In genomic region chr12:21501258-21502163, GRCh38 we compare ENCODE assay signal across 1 cellular context.
A peak's percentile ranks its signal among the peaks of the same experiment; 100 is the strongest.
TF ChIP-seq lines count a peak whose summit lies in the region.

TSS of gene GOLT1B (plus strand) at chr12:21501789. CDS start at chr12:21501924, 135 bp downstream.
TSS of gene RECQL (minus strand) at chr12:21501635. CDS start at chr12:21499570, 2,065 bp downstream.

TF ChIP-seq in H1, 55 proteins besides CTCF, POLR2A, EP300 and RAD21 (continued from another document):
- TF ChIP-seq SAP30 (IDR thresholded peaks at IDR 0.05; ENCODE audit: insufficient read depth, insufficient replicate concordance, low read length) (peak; percentile 64), FOSL1 (IDR thresholded peaks at IDR 0.05; ENCODE audit: insufficient read depth, low read depth, low read length) (no peak), SP1 (IDR thresholded peaks at IDR 0.05; ENCODE audit: low read depth, low read length) (peak; percentile 98), GTF2F1 (IDR thresholded peaks at IDR 0.05; ENCODE audit: borderline replicate concordance, low read depth, low read length) (no peak; the same call in 1 of the 2 replicates), USF2 (IDR thresholded peaks at IDR 0.05; ENCODE audit: low read length) (no peak), NRF1 (IDR thresholded peaks at IDR 0.05; ENCODE audit: low read depth, low read length) (no peak), MAX (IDR thresholded peaks at IDR 0.05) (peak; percentile 68), CREB1 (IDR thresholded peaks at IDR 0.05) (peak; percentile 85), CBX8 (IDR thresholded peaks at IDR 0.05; ENCODE audit: borderline replicate concordance, low read depth, low read length) (no peak), TAF1 (IDR thresholded peaks at IDR 0.05; ENCODE audit: low read depth, low read length) (peak; percentile 86), CHD1 (IDR thresholded peaks at IDR 0.05; ENCODE audit: low read depth, low read length) (no peak), EZH2 (IDR thresholded peaks at IDR 0.05; ENCODE audit: low read depth, low read length, severe bottlenecking) (no peak), KDM4A (IDR thresholded peaks at IDR 0.05; ENCODE audit: low read depth, low read length, severe bottlenecking) (peak; percentile 62), CTBP2 (IDR thresholded peaks at IDR 0.05; ENCODE audit: borderline replicate concordance, insufficient read depth, insufficient read length, low read length) (no peak), RXRA (IDR thresholded peaks at IDR 0.05; ENCODE audit: insufficient read depth, low read depth, low read length) (no peak), HDAC6 (IDR thresholded peaks at IDR 0.05; ENCODE audit: low read depth, low read length) (no peak), TEAD4 (IDR thresholded peaks at IDR 0.05; ENCODE audit: low read depth, low read length) (no peak), SP2 (IDR thresholded peaks at IDR 0.05; ENCODE audit: low read length) (no peak), TCF12 (IDR thresholded peaks at IDR 0.05; ENCODE audit: low read depth, low read length) (no peak), RNF2 (IDR thresholded peaks at IDR 0.05; ENCODE audit: borderline replicate concordance, low read depth, low read length, missing control alignments, poor library complexity, severe bottlenecking) (no peak), CHD7 (IDR thresholded peaks at IDR 0.05; ENCODE audit: insufficient replicate concordance, low read length) (no peak), SIRT6 (IDR thresholded peaks at IDR 0.05; ENCODE audit: low read length) (no peak), YY1 (IDR thresholded peaks at IDR 0.05; ENCODE audit: low read depth, low read length) (no peak), GABPA (IDR thresholded peaks at IDR 0.05; ENCODE audit: borderline replicate concordance, insufficient read depth, low read length) (no peak), EGR1 (IDR thresholded peaks at IDR 0.05; ENCODE audit: borderline replicate concordance, low read depth, low read length) (peak; percentile 40; the same call in 1 of the 2 replicates), RFX5 (IDR thresholded peaks at IDR 0.05; ENCODE audit: borderline replicate concordance, low read depth, low read length) (peak; percentile 8; the same call in 1 of the 2 replicates), POLR2AphosphoS5 (IDR thresholded peaks at IDR 0.05; ENCODE audit: low read depth, low read length) (peak; percentile 75; the same call in 1 of the 2 replicates), HDAC2 (IDR thresholded peaks at IDR 0.05; ENCODE audit: borderline replicate concordance in 1 of 2, low read depth in 2 of 2, low read length in 2 of 2) (peak in 1 of 2 experiments; percentile 90; a peak in 1 of 4 replicates), KDM1A (IDR thresholded peaks at IDR 0.05; ENCODE audit: borderline replicate concordance, low read length) (peak; percentile 64; the same call in 1 of the 2 replicates), KDM5A (IDR thresholded peaks at IDR 0.05; ENCODE audit: low read length) (no peak), BCL11A (IDR thresholded peaks at IDR 0.05; ENCODE audit: low read depth in 2 of 2, low read length in 2 of 2) (no peak), E2F6 (IDR thresholded peaks at IDR 0.05) (peak; percentile 97), POU5F1 (IDR thresholded peaks at IDR 0.05; ENCODE audit: low read depth, low read length) (no peak), TBP (IDR thresholded peaks at IDR 0.05; ENCODE audit: low read depth, low read length) (peak; percentile 79), SUZ12 (IDR thresholded peaks at IDR 0.05; ENCODE audit: low read length) (no peak), SP4 (IDR thresholded peaks at IDR 0.05; ENCODE audit: low read length) (peak; percentile 24; the same call in 1 of the 2 replicates), CBX5 (IDR thresholded peaks at IDR 0.05; ENCODE audit: low read depth, low read length) (no peak), BACH1 (IDR thresholded peaks at IDR 0.05; ENCODE audit: low read length) (no peak), BRCA1 (IDR thresholded peaks at IDR 0.05; ENCODE audit: low read depth, low read length) (no peak), CEBPB (IDR thresholded peaks at IDR 0.05; ENCODE audit: low read depth, low read length) (no peak), RBBP5 (IDR thresholded peaks at IDR 0.05; ENCODE audit: borderline replicate concordance, low read depth, low read length) (peak; percentile 83), ZNF274 (IDR thresholded peaks at IDR 0.05; ENCODE audit: borderline replicate concordance, extremely low read depth, low read length) (no peak), ATF3 (IDR thresholded peaks at IDR 0.05; ENCODE audit: insufficient read depth, low read depth, low read length) (no peak), NANOG (IDR thresholded peaks at IDR 0.05; ENCODE audit: insufficient read depth, low read depth, low read length, poor library complexity, severe bottlenecking) (no peak), SRF (IDR thresholded peaks at IDR 0.05; ENCODE audit: low read depth, low read length) (no peak), MAFK (IDR thresholded peaks at IDR 0.05; ENCODE audit: low read depth, low read length) (no peak), TAF7 (optimal IDR thresholded peaks at IDR 0.05; ENCODE audit: borderline replicate concordance, low read depth, low read length) (peak; percentile 71), JUND (IDR thresholded peaks at IDR 0.05; ENCODE audit: low read length) (no peak)
